18 cellular contexts compared by ENCODE assay signal in the genomic region with DNA sequence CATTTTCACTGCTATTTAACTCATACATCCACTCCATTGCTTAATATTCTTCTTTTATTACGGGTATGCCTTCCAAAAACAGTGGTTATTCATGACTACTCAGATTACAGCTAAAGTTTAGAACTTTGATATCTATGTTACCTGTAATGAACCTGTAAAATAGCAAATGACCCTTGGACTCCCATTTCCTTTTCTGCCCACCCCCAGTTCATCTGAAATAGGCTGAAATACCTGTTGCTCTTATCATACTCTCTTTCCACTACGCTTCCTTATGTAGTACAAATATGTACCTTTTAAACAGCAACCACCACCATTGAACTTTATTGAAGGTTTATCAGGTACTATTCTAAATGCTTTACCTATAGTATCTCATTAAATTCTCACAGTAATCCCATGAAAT.
"Had no signal": no experiment of that assay in that cellular context is flagged by ENCODE, and none has a peak within 500 bp of the region (broad histone marks: within the 10 kb centered on the region; RNA-seq: fewer than 3 reads in every experiment).

No MANE protein-coding gene starts in this region.

- H3K27me3 ChIP-seq: brain microvascular endothelial cell, gastrocnemius medialis, uterus had no signal

- FAIRE-seq: kidney had no signal

- H3K36me3 ChIP-seq: brain microvascular endothelial cell, gastrocnemius medialis, lower lobe of right lung, thoracic aorta, uterus had no signal

- H3K4me3 ChIP-seq: gastrocnemius medialis, lower lobe of right lung, thoracic aorta, uterus had no signal

- H3K4me1 ChIP-seq: gastrocnemius medialis, lower lobe of right lung, uterus had no signal

- DNase-seq: activated CD4-positive, alpha-beta memory T cell treated with anti-CD3 and anti-CD28 coated beads for 36 hours; activated CD4-positive, alpha-beta T cell treated with anti-CD3 and anti-CD28 coated beads, Interleukin-2, amount 10 ng/mL, durations not matched to agents 24 days and 14 days; activated CD4-positive, CD25-positive, alpha-beta regulatory T cell treated with anti-CD3 and anti-CD28 coated beads, Interleukin-2, amount 50 U/mL, for 72 hours; activated CD8-positive, alpha-beta memory T cell treated with anti-CD3 and anti-CD28 coated beads, Interleukin-2, amount 50 U/mL, for 4 hours; activated gamma-delta T cell; activated naive CD8-positive, alpha-beta T cell treated with anti-CD3 and anti-CD28 coated beads, Interleukin-2, amount 10 ng/mL, durations not matched to agents 7 days and 5 days; activated T-cell treated with anti-CD3 and anti-CD28 coated beads, Interleukin-2, amount 50 U/mL, for 24 hours; cortex of kidney; gastrocnemius medialis; kidney; lower lobe of right lung; right cardiac atrium; stimulated activated CD4-positive, alpha-beta T cell treated with anti-CD3 and anti-CD28 coated beads, Interleukin-2, amount 100 ng/mL, for 48 hours; uterus had no signal

- ATAC-seq: effector memory CD8-positive, alpha-beta T cell had no signal

- H3K9me3 ChIP-seq: gastrocnemius medialis, lower lobe of right lung, thoracic aorta, uterus had no signal

- H3K27ac ChIP-seq: brain microvascular endothelial cell, gastrocnemius medialis, lower lobe of right lung, thoracic aorta, uterus, VCaP had no signal
